Comparison of ENCODE assay signal across 3 cellular contexts in the genomic region with DNA sequence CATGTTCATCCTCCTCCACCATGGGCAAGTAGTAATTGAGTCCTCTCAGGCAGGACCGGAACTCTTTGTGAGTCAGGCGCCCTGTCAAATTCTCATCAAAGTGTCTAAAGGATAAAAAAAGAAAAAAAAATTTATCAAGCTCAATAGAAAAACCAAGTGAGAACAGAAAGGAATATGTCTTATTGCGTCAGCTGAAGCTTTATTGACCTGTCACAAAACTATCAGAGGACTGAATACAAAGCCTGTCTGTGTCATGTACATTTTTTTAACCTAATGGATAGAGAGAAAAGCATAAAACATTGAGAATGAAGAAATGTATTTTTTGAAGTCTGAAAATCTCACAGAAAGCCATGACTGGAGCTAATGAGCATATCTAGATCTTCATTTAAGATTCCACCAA. TPM values are rescaled to one million over a fixed set of nuclear protein-coding genes. Genes with fewer than 3 reads are reported as not detected.
"Had no signal": no experiment of that assay in that cellular context is flagged by ENCODE, and none has a peak within 500 bp of the region (broad histone marks: within the 10 kb centered on the region; RNA-seq: fewer than 3 reads in every experiment).

No MANE protein-coding gene starts in this region.

- ATAC-seq: GM12878 had no signal

- DNase-seq: GDM1, GF-D8 had no signal

- H3K4me3 ChIP-seq: GM12878 had no signal

RNA-seq across cellular contexts. Expression of a gene that starts 8.7 kb away (rescaled TPM):
- polyA plus RNA-seq: GM12878 had no signal

RNA-seq across cellular contexts. Expression of a gene that starts 34.1 kb away (rescaled TPM):
- polyA plus RNA-seq: GM12878 had no signal

RNA-seq across cellular contexts. Expression of a gene that starts 43.4 kb away (rescaled TPM):
- polyA plus RNA-seq: GM12878 had no signal

RNA-seq across cellular contexts. Expression of a gene that starts 59.6 kb away (rescaled TPM):
- polyA plus RNA-seq: GM12878 had no signal
